In genomic region chr7:111092406-111093160, GRCh38 we compare ENCODE assay signal across 9 cellular contexts. TPM values are rescaled to one million over a fixed set of nuclear protein-coding genes. Genes with fewer than 3 reads are reported as not detected.
DNase-seq lines count a peak whose midpoint lies in the region; ATAC-seq and TF ChIP-seq lines count a peak whose summit lies in the region.
"Had no signal": no experiment of that assay in that cellular context is flagged by ENCODE, and none has a peak within 500 bp of the region (broad histone marks: within the 10 kb centered on the region; RNA-seq: fewer than 3 reads in every experiment).

No MANE protein-coding gene starts in this region.

- peaks cover 66% of the 10 kb centered on the region for H3K4me1 ChIP-seq in smooth muscle cell (ENCODE audit: low read depth)

- no peak overlapping the region for H3K9ac ChIP-seq in smooth muscle cell (ENCODE audit: low read depth)

- H3K27me3 Mint-ChIP-seq in activated naive CD8-positive, alpha-beta T cell = no peaks in the 10 kb centered on the region
- no peaks in the 10 kb centered on the region for H3K27me3 Mint-ChIP-seq in CD14-positive monocyte (ENCODE audit: low read depth in 3 of 3)

- intact Hi-C loops in CD14-positive monocyte (cut with micrococcal nuclease) = no loop called here

- H3K36me3 Mint-ChIP-seq in activated naive CD8-positive, alpha-beta T cell = peaks cover 17% of the 10 kb centered on the region
- H3K36me3 Mint-ChIP-seq in CD14-positive monocyte = no peaks in the 10 kb centered on the region

- peak overlapping the region; percentile 38 for H3K4me2 ChIP-seq in smooth muscle cell

- peaks cover 57% of the 10 kb centered on the region for H3K4me1 Mint-ChIP-seq in activated naive CD8-positive, alpha-beta T cell (ENCODE audit: low read depth)
- H3K4me1 Mint-ChIP-seq in CD14-positive monocyte = no peaks in the 10 kb centered on the region

- no peaks in the 10 kb centered on the region for H4K20me1 ChIP-seq in smooth muscle cell (ENCODE audit: low read depth)

- H3K9me3 ChIP-seq in smooth muscle cell (replicated peaks; ENCODE audit: low read depth) = no peaks in the 10 kb centered on the region

- DNase-seq in SHP77 treated with DMSO at 0.1 percent for 48 hours (lab: John Stamatoyannopoulos, UW) = peak; percentile 28
- no peak for DNase-seq in SHP77 (lab: John Stamatoyannopoulos, UW)
- DNase-seq in smooth muscle cell (lab: John Stamatoyannopoulos, UW; ENCODE audit: unreplicated experiment) = no peak
- no peak for DNase-seq in HuH-7.5 (ENCODE audit: low spot score)
- no peak for DNase-seq in CD14-positive monocyte (ENCODE audit: low spot score)

- no peaks in the 10 kb centered on the region for H3K79me2 ChIP-seq in smooth muscle cell (ENCODE audit: low read depth)

- TF ChIP-seq CTCF in smooth muscle cell (IDR thresholded peaks at IDR 0.05; ENCODE audit: borderline replicate concordance, insufficient read depth, poor library complexity, severe bottlenecking) (no peak), CD14-positive monocyte (IDR thresholded peaks at IDR 0.05) (no peak)

- H3F3A ChIP-seq in smooth muscle cell (ENCODE audit: low read depth) = no peaks in the 10 kb centered on the region

- H3K4me3 Mint-ChIP-seq in activated naive CD8-positive, alpha-beta T cell = peak overlapping the region; percentile 95
- no peak overlapping the region for H3K4me3 Mint-ChIP-seq in CD14-positive monocyte

- no peaks in the 10 kb centered on the region for H3K27me3 ChIP-seq in smooth muscle cell (ENCODE audit: low read depth)

- 73% methylated on average over 2 of the region's 2 CpGs for WGBS in smooth muscle cell (ENCODE audit: low lambda C conversion rate)

- H3K36me3 ChIP-seq in smooth muscle cell (ENCODE audit: low read depth) = no peaks in the 10 kb centered on the region

- H2AFZ ChIP-seq in smooth muscle cell (ENCODE audit: low read depth) = peak overlapping the region; percentile 12

- H3K4me3 ChIP-seq in smooth muscle cell = peak overlapping the region; percentile 47

- peak overlapping the region; percentile 6 for H3K27ac ChIP-seq in smooth muscle cell (ENCODE audit: low read depth)

- H3K9me3 Mint-ChIP-seq in activated naive CD8-positive, alpha-beta T cell (ENCODE audit: low read depth) = no peaks in the 10 kb centered on the region
- no peaks in the 10 kb centered on the region for H3K9me3 Mint-ChIP-seq in CD14-positive monocyte

- H3K27ac Mint-ChIP-seq in activated naive CD8-positive, alpha-beta T cell = peak overlapping the region; percentile 94
- H3K27ac Mint-ChIP-seq in CD14-positive monocyte = no peak overlapping the region

- peak; percentile 62 for ATAC-seq in HG03095 (IDR thresholded peaks at IDR 0.05; ENCODE audit: unreplicated experiment)
- ATAC-seq in GM19397 (IDR thresholded peaks at IDR 0.05; ENCODE audit: unreplicated experiment) = no peak

RNA-seq across cellular contexts. Expression of gene LRRN3, which starts 1.7 kb away (rescaled TPM):
- 4.5 and 7.7 TPM in 2 replicates for total RNA-seq in smooth muscle cell
- polyA plus RNA-seq in smooth muscle cell = 2.5 and 5.8 TPM in 2 replicates
- under 1 TPM; 0.12 to 0.22 TPM for polyA plus RNA-seq in CD14-positive monocyte
- total RNA-seq: NCI-H460 had no signal
